10 cellular contexts compared by ENCODE assay signal in the genomic region with DNA sequence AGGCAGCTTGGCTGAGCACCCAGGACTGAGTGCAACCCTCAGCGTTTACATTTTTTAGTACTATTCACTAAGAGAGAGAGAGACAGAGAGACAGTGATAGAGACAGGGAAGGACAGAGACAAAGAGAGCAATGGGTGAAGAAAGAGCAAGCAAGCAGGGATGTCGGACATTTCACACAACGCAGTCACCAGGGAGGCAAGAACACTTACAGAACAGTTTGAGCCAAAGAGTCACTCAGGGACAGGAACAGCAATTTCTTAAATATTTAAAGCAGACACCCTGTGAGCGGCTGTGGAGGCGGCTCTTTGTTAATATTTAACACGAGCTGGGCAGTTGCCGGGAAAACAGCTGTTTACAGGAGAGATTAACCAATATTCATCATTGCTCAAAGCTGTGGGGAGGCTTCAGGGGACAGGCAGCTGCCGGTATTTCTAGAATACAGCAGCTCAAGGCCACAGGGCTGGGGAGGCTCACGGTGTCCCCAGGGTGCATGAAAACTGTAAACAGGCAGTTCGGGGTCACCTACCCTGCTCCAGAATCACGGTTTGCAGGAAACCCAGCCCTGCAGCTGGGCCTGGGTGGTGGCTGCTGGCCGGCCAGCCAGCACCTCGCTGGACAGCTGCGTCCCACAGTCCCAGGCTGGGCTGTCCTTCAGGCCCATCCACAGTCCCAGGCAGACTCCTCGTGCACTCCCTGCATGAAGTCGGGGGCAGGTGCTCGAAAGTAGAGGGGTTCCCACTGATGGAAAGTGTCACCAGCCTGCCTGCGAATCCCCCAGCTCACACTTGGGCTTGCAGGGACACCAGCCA. TPM values are rescaled to one million over a fixed set of nuclear protein-coding genes. Genes with fewer than 3 reads are reported as not detected.
DNase-seq lines count a peak whose midpoint lies in the region; ATAC-seq, FAIRE-seq and TF ChIP-seq lines count a peak whose summit lies in the region.
"Had no signal": no experiment of that assay in that cellular context is flagged by ENCODE, and none has a peak within 500 bp of the region (broad histone marks: within the 10 kb centered on the region; RNA-seq: fewer than 3 reads in every experiment).

No MANE protein-coding gene starts in this region.

- TF ChIP-seq RAD21 in liver (IDR thresholded peaks at IDR 0.05): peak; percentile 51 to 70

- peak; percentile 28 for DNase-seq in H7
- DNase-seq in body of pancreas: peak; percentile 82 to 90 (median 86)
- peak; percentile 25 for DNase-seq in superior temporal gyrus (ENCODE audit: extremely low spot score)
- no peak for DNase-seq in occipital lobe (lab: John Stamatoyannopoulos, UW)
- DNase-seq in D341Med (ENCODE audit: low spot score): no peak
- DNase-seq in stimulated activated CD4-positive, alpha-beta T cell treated with anti-CD3 and anti-CD28 coated beads, Interleukin-15, amount 100 ng/mL, for 24 hours: no peak
- no peak for DNase-seq in frontal cortex (ENCODE audit: low spot score in 2 of 2)
- DNase-seq: activated naive CD4-positive, alpha-beta T cell treated with Interleukin-2 at 50 U/mL for 16 hours; NCI-H446 treated with DMSO at 0.1 percent for 48 hours had no signal

- H3K9me3 ChIP-seq in body of pancreas: no peaks in the 10 kb centered on the region
- H3K9me3 ChIP-seq in liver (ENCODE audit: control insufficient read depth in 4 of 4, low read length in 3 of 4): no peaks in the 10 kb centered on the region

- H3K4me3 ChIP-seq in H7 (ENCODE audit: insufficient read depth, low read depth, low read length): no peak overlapping the region
- H3K4me3 ChIP-seq in body of pancreas: no peak overlapping the region
- peak overlapping the region; percentile 33 to 47 (median 36) for H3K4me3 ChIP-seq in liver (ENCODE audit: low read depth in 1 of 3, low read length in 3 of 3)

- WGBS in body of pancreas, 2 donors: 0 to 20% methylated on average over 7 to 18 of the region's 18 CpGs
- 15% methylated on average over 18 of the region's 18 CpGs for WGBS in liver

- FAIRE-seq in frontal cortex (lab: Jason Lieb, UNC): no peak

- no peaks in the 10 kb centered on the region for H3K27me3 ChIP-seq in H7 (ENCODE audit: control insufficient read depth, insufficient read depth, low read length)
- H3K27me3 ChIP-seq in body of pancreas: no peaks in the 10 kb centered on the region
- H3K27me3 ChIP-seq in liver (ENCODE audit: control insufficient read depth in 4 of 4, insufficient read depth in 4 of 4, low read length in 3 of 4): no peaks in the 10 kb centered on the region

- no peaks in the 10 kb centered on the region for H3K36me3 ChIP-seq in H7 (replicated peaks; ENCODE audit: control insufficient read depth, insufficient read depth, low read length)
- H3K36me3 ChIP-seq in body of pancreas (replicated peaks in 1 of 2; ENCODE audit: insufficient read depth in 1 of 2, low read depth in 2 of 2): no peaks in the 10 kb centered on the region
- no peaks in the 10 kb centered on the region for H3K36me3 ChIP-seq in liver (ENCODE audit: control insufficient read depth in 4 of 4, insufficient read depth in 3 of 4, low read depth in 1 of 4, low read length in 3 of 4)

- peak; percentile 90 for ATAC-seq in body of pancreas

- no peak for TF ChIP-seq POLR2A in body of pancreas (IDR thresholded peaks at IDR 0.05)

- intact Hi-C loops in body of pancreas (cut with DNase I): no loop called here

- peak overlapping the region; percentile 78 to 85 for H3K9ac ChIP-seq in liver (ENCODE audit: low read depth in 1 of 2, low read length in 2 of 2)

- H3K27ac ChIP-seq in body of pancreas (peak overlapping the region; percentile 60 to 74 (median 66)), liver (ENCODE audit: low read depth in 1 of 2, low read length in 2 of 2) (peak overlapping the region; percentile 96 to 99)

- peaks cover 26% of the 10 kb centered on the region for H3K4me1 ChIP-seq in body of pancreas
- H3K4me1 ChIP-seq in liver (ENCODE audit: control insufficient read depth in 4 of 4, insufficient read depth in 4 of 4, low read length in 3 of 4): peaks cover 11 to 47% (median 25%) of the 10 kb centered on the region in 4 donors

- TF ChIP-seq CTCF in body of pancreas (IDR thresholded peaks at IDR 0.05) (no peak), liver (IDR thresholded peaks at IDR 0.05; ENCODE audit: low read depth, low read length, missing input control) (no peak)

TF ChIP-seq in liver, 16 proteins besides CTCF, POLR2A, EP300 and RAD21:
- TF ChIP-seq HNF4A (conservative IDR thresholded peaks at IDR 0.05) (peak; percentile 85 to 89), YY1 (IDR thresholded peaks at IDR 0.05) (no peak), SP1 (IDR thresholded peaks at IDR 0.05) (peak; percentile 98), TAF1 (conservative IDR thresholded peaks at IDR 0.05) (peak; percentile 74), GABPA (IDR thresholded peaks at IDR 0.05 in 1 of 2, conservative IDR thresholded peaks at IDR 0.05 in 1 of 2) (no peak), EGR1 (IDR thresholded peaks at IDR 0.05; ENCODE audit: low read depth in 2 of 2) (peak; percentile 17 to 88), NR2F2 (IDR thresholded peaks at IDR 0.05) (peak; percentile 82), HNF4G (IDR thresholded peaks at IDR 0.05) (peak; percentile 69), FOXA1 (IDR thresholded peaks at IDR 0.05) (peak; percentile 85), ZBTB33 (IDR thresholded peaks at IDR 0.05) (peak; percentile 92), JUND (IDR thresholded peaks at IDR 0.05) (peak; percentile 55 to 93), RXRA (IDR thresholded peaks at IDR 0.05) (peak; percentile 97 to 98), FOXA2 (IDR thresholded peaks at IDR 0.05) (peak; percentile 84)
- TF ChIP-seq, protein P1, sequence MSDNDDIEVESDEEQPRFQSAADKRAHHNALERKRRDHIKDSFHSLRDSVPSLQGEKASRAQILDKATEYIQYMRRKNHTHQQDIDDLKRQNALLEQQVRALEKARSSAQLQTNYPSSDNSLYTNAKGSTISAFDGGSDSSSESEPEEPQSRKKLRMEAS (IDR thresholded peaks at IDR 0.05): peak; percentile 70
- TF ChIP-seq, protein P2, sequence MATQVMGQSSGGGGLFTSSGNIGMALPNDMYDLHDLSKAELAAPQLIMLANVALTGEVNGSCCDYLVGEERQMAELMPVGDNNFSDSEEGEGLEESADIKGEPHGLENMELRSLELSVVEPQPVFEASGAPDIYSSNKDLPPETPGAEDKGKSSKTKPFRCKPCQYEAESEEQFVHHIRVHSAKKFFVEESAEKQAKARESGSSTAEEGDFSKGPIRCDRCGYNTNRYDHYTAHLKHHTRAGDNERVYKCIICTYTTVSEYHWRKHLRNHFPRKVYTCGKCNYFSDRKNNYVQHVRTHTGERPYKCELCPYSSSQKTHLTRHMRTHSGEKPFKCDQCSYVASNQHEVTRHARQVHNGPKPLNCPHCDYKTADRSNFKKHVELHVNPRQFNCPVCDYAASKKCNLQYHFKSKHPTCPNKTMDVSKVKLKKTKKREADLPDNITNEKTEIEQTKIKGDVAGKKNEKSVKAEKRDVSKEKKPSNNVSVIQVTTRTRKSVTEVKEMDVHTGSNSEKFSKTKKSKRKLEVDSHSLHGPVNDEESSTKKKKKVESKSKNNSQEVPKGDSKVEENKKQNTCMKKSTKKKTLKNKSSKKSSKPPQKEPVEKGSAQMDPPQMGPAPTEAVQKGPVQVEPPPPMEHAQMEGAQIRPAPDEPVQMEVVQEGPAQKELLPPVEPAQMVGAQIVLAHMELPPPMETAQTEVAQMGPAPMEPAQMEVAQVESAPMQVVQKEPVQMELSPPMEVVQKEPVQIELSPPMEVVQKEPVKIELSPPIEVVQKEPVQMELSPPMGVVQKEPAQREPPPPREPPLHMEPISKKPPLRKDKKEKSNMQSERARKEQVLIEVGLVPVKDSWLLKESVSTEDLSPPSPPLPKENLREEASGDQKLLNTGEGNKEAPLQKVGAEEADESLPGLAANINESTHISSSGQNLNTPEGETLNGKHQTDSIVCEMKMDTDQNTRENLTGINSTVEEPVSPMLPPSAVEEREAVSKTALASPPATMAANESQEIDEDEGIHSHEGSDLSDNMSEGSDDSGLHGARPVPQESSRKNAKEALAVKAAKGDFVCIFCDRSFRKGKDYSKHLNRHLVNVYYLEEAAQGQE (IDR thresholded peaks at IDR 0.05): peak; percentile 84
- TF ChIP-seq, protein P3, sequence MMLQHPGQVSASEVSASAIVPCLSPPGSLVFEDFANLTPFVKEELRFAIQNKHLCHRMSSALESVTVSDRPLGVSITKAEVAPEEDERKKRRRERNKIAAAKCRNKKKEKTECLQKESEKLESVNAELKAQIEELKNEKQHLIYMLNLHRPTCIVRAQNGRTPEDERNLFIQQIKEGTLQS (IDR thresholded peaks at IDR 0.05): no peak

RNA-seq across cellular contexts. Expression of gene PCSK6, which starts 38.8 kb away (rescaled TPM):
- total RNA-seq in H7 (2014; rRNA removed; shearing (Covaris generic)): 3.9 and 4.7 TPM in 2 replicates
- total RNA-seq in body of pancreas (10 to 100 TPM in 1 of 2 donors, 1 to 10 TPM in 1; 8.9 to 10.1 TPM), liver (100 to 1,000 TPM; 124 to 398 TPM), occipital lobe (15.4 TPM), frontal cortex (18.3 TPM)
- polyA plus RNA-seq in liver: 100 to 1,000 TPM in 1 of 2 donors, 10 to 100 TPM in 1; 94.8 to 212 TPM

Comparison
In these comparisons a context has a peak if more than half of its experiments do, and no peak if none do; other contexts are left out.
1. DNase-seq: peak in H7 (single experiment), body of pancreas (4 of 4) and superior temporal gyrus (single experiment); none in occipital lobe (single experiment), D341Med (single experiment), stimulated activated CD4-positive, alpha-beta T cell treated with anti-CD3 and anti-CD28 coated beads, Interleukin-15, amount 100 ng/mL, for 24 hours (single experiment) and frontal cortex (0 of 2).
2. H3K4me3 ChIP-seq: peak in liver (3 of 3); none in H7 (single experiment) and body of pancreas (0 of 2).